ENCODE assay signal across 8 cellular contexts in the genomic region with DNA sequence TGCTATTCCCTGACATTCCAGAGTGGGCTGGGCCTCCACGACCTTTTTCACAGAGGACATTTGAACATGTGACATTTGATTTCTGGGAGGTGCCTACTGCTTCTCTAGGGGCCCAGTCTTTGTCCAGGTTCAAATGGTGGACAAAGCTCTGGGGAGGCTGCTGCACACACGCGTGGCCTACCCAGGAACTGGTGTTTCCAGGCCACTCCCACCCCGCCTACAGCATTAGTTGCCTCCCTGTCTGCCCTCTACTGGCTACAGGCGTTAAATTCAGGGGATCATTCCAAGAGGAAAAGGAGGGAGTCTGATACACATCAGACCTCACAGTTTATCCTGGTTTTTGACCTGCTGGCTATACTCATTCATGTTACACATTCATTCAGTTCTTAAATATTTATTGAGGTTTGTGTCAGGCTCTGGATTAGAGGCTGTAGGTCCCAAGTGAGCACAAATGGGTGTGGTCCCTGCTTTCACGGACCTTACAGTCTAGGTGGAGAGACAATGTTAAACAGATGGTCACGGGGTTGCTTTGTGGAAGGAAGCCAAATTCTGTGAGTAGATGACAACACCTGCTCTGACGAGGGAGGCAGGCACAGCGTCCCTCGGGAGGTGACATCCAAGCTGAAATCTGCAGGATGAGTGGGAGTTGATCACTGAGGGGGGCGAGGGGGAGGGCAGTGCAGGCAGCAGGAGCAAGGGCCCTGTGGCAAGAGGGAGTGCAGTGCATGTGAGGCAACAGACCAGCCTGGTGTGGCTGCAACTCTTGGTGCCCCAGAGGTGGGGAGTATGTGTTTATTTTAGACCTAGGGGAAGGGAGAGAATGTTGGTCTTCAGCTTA. TPM values are rescaled to one million over a fixed set of nuclear protein-coding genes. Genes with fewer than 3 reads are reported as not detected.
DNase-seq lines count a peak whose midpoint lies in the region; ATAC-seq lines count a peak whose summit lies in the region.

No MANE protein-coding gene starts in this region.

- peak; percentile 79 for ATAC-seq in GM18861 (IDR thresholded peaks at IDR 0.05; ENCODE audit: unreplicated experiment)
- peak; percentile 69 for ATAC-seq in HG03135 (IDR thresholded peaks at IDR 0.05; ENCODE audit: unreplicated experiment)

- DNase-seq in AML-193 (lab: John Stamatoyannopoulos, UW) (peak; percentile 32 to 33), NCI-H510A treated with DMSO at 0.1 percent for 48 hours (lab: John Stamatoyannopoulos, UW) (peak; percentile 11), activated T-cell treated with anti-CD3 and anti-CD28 coated beads for 4 hours (peak; percentile 11), globus pallidus (ENCODE audit: low spot score) (peak; percentile 46), pulmonary artery endothelial cell (ENCODE audit: low read depth, low spot score) (peak; percentile 20), inferior parietal cortex (ENCODE audit: extremely low spot score) (no peak)

RNA-seq across cellular contexts. Expression of gene TUB, which starts 11.8 kb away (rescaled TPM):
- 1.3 and 1.8 TPM in 2 replicates for total RNA-seq in pulmonary artery endothelial cell
